Comparison of ENCODE assay signal across 17 cellular contexts in genomic region chr3:58868101-58868779, GRCh38.
DNase-seq lines count a peak whose midpoint lies in the region; ATAC-seq and TF ChIP-seq lines count a peak whose summit lies in the region.
"Had no signal": no experiment of that assay in that cellular context is flagged by ENCODE, and none has a peak within 500 bp of the region (broad histone marks: within the 10 kb centered on the region; RNA-seq: fewer than 3 reads in every experiment).

No MANE protein-coding gene starts in this region.

- no peak for TF ChIP-seq CTCF in coronary artery (IDR thresholded peaks at IDR 0.05)

- H3K9me3 Mint-ChIP-seq in naive B cell: no peaks in the 10 kb centered on the region
- H3K9me3 Mint-ChIP-seq: activated CD8-positive, alpha-beta T cell treated with anti-CD3 and anti-CD28 coated beads for 36 hours; CD4-positive, alpha-beta T cell; central memory CD8-positive, alpha-beta T cell; H9; nephron had no signal

- ATAC-seq in GM19035 (IDR thresholded peaks at IDR 0.05; ENCODE audit: unreplicated experiment) (peak; percentile 64), HG03095 (IDR thresholded peaks at IDR 0.05; ENCODE audit: unreplicated experiment) (peak; percentile 57), naive B cell (ENCODE audit: low read depth in 2 of 2) (peak; percentile 70 to 82)
- ATAC-seq: activated CD8-positive, alpha-beta T cell treated with anti-CD3 and anti-CD28 coated beads for 36 hours had no signal

- peaks cover 0 to 3% (median 0%) of the 10 kb centered on the region in 3 donors for H3K27me3 Mint-ChIP-seq in naive B cell
- H3K27me3 Mint-ChIP-seq: CD4-positive, alpha-beta T cell; central memory CD8-positive, alpha-beta T cell had no signal

- no peaks in the 10 kb centered on the region for H3K36me3 Mint-ChIP-seq in naive B cell

- DNase-seq in NOMO-1 treated with DMSO at 0.1 percent for 48 hours (lab: John Stamatoyannopoulos, UW; ENCODE audit: unreplicated experiment): peak; percentile 87
- peak; percentile 14 for DNase-seq in naive B cell
- DNase-seq in middle frontal gyrus (ENCODE audit: extremely low spot score, low spot score): no peak
- no peak for DNase-seq in coronary artery (ENCODE audit: low spot score)
- DNase-seq in DMS53 (lab: John Stamatoyannopoulos, UW): no peak
- DNase-seq: activated CD8-positive, alpha-beta T cell treated with anti-CD3 and anti-CD28 coated beads for 36 hours; adrenal gland; CD4-positive, alpha-beta T cell; foreskin melanocyte; H9; NCI-H2107; retina; SJCRH30 had no signal

- H3K27ac Mint-ChIP-seq in naive B cell: peak overlapping the region; percentile 48 to 75 (median 62)
- H3K27ac Mint-ChIP-seq: activated CD8-positive, alpha-beta T cell treated with anti-CD3 and anti-CD28 coated beads for 36 hours; CD4-positive, alpha-beta T cell; nephron had no signal

- H3K4me3 Mint-ChIP-seq in naive B cell: peak overlapping the region in 4 of 8 donors; percentile 6 to 70 (median 26)
- H3K4me3 Mint-ChIP-seq: activated CD8-positive, alpha-beta T cell treated with anti-CD3 and anti-CD28 coated beads for 36 hours; CD4-positive, alpha-beta T cell; central memory CD8-positive, alpha-beta T cell; H9; nephron had no signal

- H3K27ac ChIP-seq in coronary artery: no peak overlapping the region
- H3K27ac ChIP-seq: adrenal gland, SJCRH30 had no signal

- H3K4me1 Mint-ChIP-seq in naive B cell: peaks cover 0 to 13% (median 7%) of the 10 kb centered on the region in 3 donors
- H3K4me1 Mint-ChIP-seq: central memory CD8-positive, alpha-beta T cell; nephron had no signal

- no peak overlapping the region for H3K4me3 ChIP-seq in coronary artery
- H3K4me3 ChIP-seq: adrenal gland, SJCRH30 had no signal

Comparison
In these comparisons a context has a peak if more than half of its experiments do, and no peak if none do; other contexts are left out.
1. DNase-seq: peak in NOMO-1 treated with DMSO at 0.1 percent for 48 hours (single experiment) and naive B cell (single experiment); none in middle frontal gyrus (single experiment), coronary artery (single experiment) and DMS53 (single experiment).
2. Peak in every context shown above with its lines, with median percentiles within 50 percentile points of each other: ATAC-seq.